In the genomic region with DNA sequence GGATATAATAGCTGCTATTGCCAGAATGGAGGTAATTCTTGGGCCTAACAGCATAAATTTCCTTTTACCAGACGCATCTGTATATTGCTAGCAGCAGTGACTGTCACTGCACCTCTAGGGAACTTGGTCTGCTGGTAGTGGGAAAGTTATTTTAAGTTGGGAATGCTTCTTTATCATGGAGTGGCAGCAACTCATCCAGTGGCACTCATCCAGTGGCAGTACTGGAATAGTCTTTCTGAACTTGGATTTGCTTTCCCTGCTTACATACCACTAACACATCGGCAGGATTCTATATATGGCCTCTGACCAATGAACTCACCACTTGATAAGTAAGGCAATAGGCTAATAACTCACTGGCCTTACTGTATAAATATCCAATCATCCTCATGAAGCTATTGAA, we compare ENCODE assay signal across 20 cellular contexts.
"Had no signal": no experiment of that assay in that cellular context is flagged by ENCODE, and none has a peak within 500 bp of the region (broad histone marks: within the 10 kb centered on the region; RNA-seq: fewer than 3 reads in every experiment).

No MANE protein-coding gene starts in this region.

- H3K4me1 Mint-ChIP-seq: memory B cell; neural crest cell; stimulated activated naive B cell treated with anti-CD40 and anti-IgM and Interleukin-4, amounts not matched to agents 10 μg/mL and 1 μg/mL and 100 μg/mL, for 72 hours had no signal

- H3K4me3 Mint-ChIP-seq: memory B cell; natural killer cell treated with Interleukin-12 subunit alpha and Interleukin-12 subunit beta and Interleukin-15 and Interleukin-18, amount 100 ng/mL, for 72 hours; neural crest cell; stimulated activated naive B cell treated with anti-CD40 and anti-IgM and Interleukin-4, amounts not matched to agents 10 μg/mL and 1 μg/mL and 100 μg/mL, for 72 hours; stimulated activated naive CD8-positive, alpha-beta T cell treated with anti-CD3 and anti-CD28 coated beads, Interleukin-15, Interleukin-2, amounts not matched to agents 100 ng/mL and 50 ng/mL, for 24 hours had no signal

- H3K4me1 ChIP-seq: parathyroid adenoma, sigmoid colon, tibial nerve, upper lobe of left lung had no signal

- H3K9me3 Mint-ChIP-seq: memory B cell; natural killer cell treated with Interleukin-12 subunit alpha and Interleukin-12 subunit beta and Interleukin-15 and Interleukin-18, amount 100 ng/mL, for 72 hours; neural crest cell; stimulated activated naive CD8-positive, alpha-beta T cell treated with anti-CD3 and anti-CD28 coated beads, Interleukin-15, Interleukin-2, amounts not matched to agents 100 ng/mL and 50 ng/mL, for 24 hours had no signal

- H3K27me3 ChIP-seq: hepatocyte, neutrophil, sigmoid colon, tibial nerve, upper lobe of left lung had no signal

- H3K4me3 ChIP-seq: hepatocyte, lung, sigmoid colon, skin epidermis, thoracic aorta, tibial nerve, upper lobe of left lung had no signal

- H3K36me3 Mint-ChIP-seq: memory B cell; natural killer cell treated with Interleukin-12 subunit alpha and Interleukin-12 subunit beta and Interleukin-15 and Interleukin-18, amount 100 ng/mL, for 72 hours; stimulated activated naive B cell treated with anti-CD40 and anti-IgM and Interleukin-4, amounts not matched to agents 10 μg/mL and 1 μg/mL and 100 μg/mL, for 72 hours had no signal

- H3K27ac Mint-ChIP-seq: memory B cell; natural killer cell treated with Interleukin-12 subunit alpha and Interleukin-12 subunit beta and Interleukin-15 and Interleukin-18, amount 100 ng/mL, for 72 hours; progenitor cell of endocrine pancreas; stimulated activated naive B cell treated with anti-CD40 and anti-IgM and Interleukin-4, amounts not matched to agents 10 μg/mL and 1 μg/mL and 100 μg/mL, for 72 hours; stimulated activated naive CD8-positive, alpha-beta T cell treated with anti-CD3 and anti-CD28 coated beads, Interleukin-15, Interleukin-2, amounts not matched to agents 100 ng/mL and 50 ng/mL, for 24 hours had no signal

- ATAC-seq: natural killer cell treated with Interleukin-12 subunit alpha and Interleukin-12 subunit beta and Interleukin-15 and Interleukin-18, amount 100 ng/mL, for 72 hours; stimulated activated naive B cell treated with anti-CD40 and anti-IgM and Interleukin-4, amounts not matched to agents 10 μg/mL and 1 μg/mL and 100 μg/mL, for 72 hours had no signal

- H3K27me3 Mint-ChIP-seq: progenitor cell of endocrine pancreas; stimulated activated naive B cell treated with anti-CD40 and anti-IgM and Interleukin-4, amounts not matched to agents 10 μg/mL and 1 μg/mL and 100 μg/mL, for 72 hours had no signal

- DNase-seq: cerebellar nuclear complex; cortex of kidney; kidney; sigmoid colon; stimulated activated CD4-positive, alpha-beta T cell treated with anti-CD3 and anti-CD28 coated beads, Interleukin-15, amount 100 ng/mL, for 24 hours; stimulated activated CD4-positive, alpha-beta T cell treated with anti-CD3 and anti-CD28 coated beads, Interleukin-2, amount 100 ng/mL, for 48 hours; stimulated activated naive B cell treated with anti-CD40 and anti-IgM and Interleukin-4, amounts not matched to agents 10 μg/mL and 1 μg/mL and 100 μg/mL, for 72 hours; upper lobe of left lung had no signal

- H3K27ac ChIP-seq: hepatocyte, neutrophil, parathyroid adenoma, sigmoid colon, thoracic aorta, tibial nerve, upper lobe of left lung had no signal

- H3K9me3 ChIP-seq: neutrophil, sigmoid colon, thoracic aorta, tibial nerve, upper lobe of left lung had no signal
